In the genomic region with DNA sequence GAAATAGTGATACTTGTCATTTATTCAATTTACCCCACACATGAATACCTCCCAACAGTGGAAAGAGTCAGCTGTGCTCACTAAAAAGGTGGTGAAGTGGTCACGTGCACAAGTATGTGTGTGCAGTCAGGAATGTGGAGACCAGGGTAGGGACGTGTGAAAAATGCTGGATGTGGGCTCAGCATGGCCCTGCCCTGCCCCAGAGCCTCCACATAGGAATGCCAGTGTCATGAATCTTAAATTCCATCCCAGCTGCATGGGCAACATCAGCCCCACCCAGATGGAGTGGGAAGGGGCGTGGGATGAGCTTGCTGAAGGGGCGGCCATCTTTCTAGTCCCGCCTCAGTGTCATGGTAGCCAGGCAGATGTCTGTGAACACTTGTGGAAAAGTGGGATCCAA, we compare ENCODE assay signal across 14 cellular contexts.
DNase-seq lines count a peak whose midpoint lies in the region; ATAC-seq, FAIRE-seq and TF ChIP-seq lines count a peak whose summit lies in the region.
"Had no signal": no experiment of that assay in that cellular context is flagged by ENCODE, and none has a peak within 500 bp of the region (broad histone marks: within the 10 kb centered on the region; RNA-seq: fewer than 3 reads in every experiment).

No MANE protein-coding gene starts in this region.

- no peak for ATAC-seq in left ventricle myocardium superior
- ATAC-seq: HepG2 had no signal

- no peaks in the 10 kb centered on the region for H3K4me1 ChIP-seq in cardiac muscle cell (ENCODE audit: low read depth)
- H3K4me1 ChIP-seq: stomach had no signal

- H3K4me3 ChIP-seq in cardiac muscle cell = no peak overlapping the region
- H3K4me3 ChIP-seq: heart left ventricle, stomach had no signal

- no peaks in the 10 kb centered on the region for H3K27me3 ChIP-seq in cardiac muscle cell
- H3K27me3 ChIP-seq: heart left ventricle, stomach had no signal

- no peak for FAIRE-seq in GM19239 (lab: Jason Lieb, UNC)
- FAIRE-seq: HepG2 had no signal

- H3K9me3 ChIP-seq in cardiac muscle cell (ENCODE audit: low read depth) = no peaks in the 10 kb centered on the region
- H3K9me3 ChIP-seq: heart left ventricle, stomach had no signal

- intact Hi-C loops in left ventricle myocardium superior (cut with micrococcal nuclease) = loop anchor here (10.0 kb wide), 1 partner anchor 807 kb away; no protein-coding TSS in a partner anchor

- TF ChIP-seq CTCF in cardiac muscle cell (IDR thresholded peaks at IDR 0.05; ENCODE audit: low read depth, low read length) = no peak

- H3K27ac ChIP-seq in cardiac muscle cell = no peak overlapping the region
- H3K27ac ChIP-seq: heart left ventricle, stomach had no signal

- peak; percentile 4 to 44 for DNase-seq in cardiac muscle cell (ENCODE audit: low read depth in 1 of 2, low spot score in 1 of 2)
- no peak for DNase-seq in left ventricle myocardium superior
- DNase-seq in astrocyte of the hippocampus (ENCODE audit: low read depth, low spot score) = peak; percentile 93
- DNase-seq in kidney glomerular epithelial cell (lab: John Stamatoyannopoulos, UW) = peak; percentile 94
- no peak for DNase-seq in MV-4-11 (lab: John Stamatoyannopoulos, UW)
- DNase-seq in AML-193 (lab: John Stamatoyannopoulos, UW) = no peak
- no peak for DNase-seq in iPS-NIHi11 (ENCODE audit: low spot score)
- DNase-seq in GM19239 (ENCODE audit: insufficient read length, low spot score) = no peak
- DNase-seq: 8988T; heart left ventricle; NCI-H2107; stimulated activated CD4-positive, alpha-beta T cell treated with anti-CD3 and anti-CD28 coated beads, Interleukin-1b, Interleukin-23, amount 100 ng/mL, for 48 hours; stomach had no signal

- H3K36me3 ChIP-seq in cardiac muscle cell = no peaks in the 10 kb centered on the region
- H3K36me3 ChIP-seq: heart left ventricle, stomach had no signal

Comparison
In these comparisons a context has a peak if more than half of its experiments do, and no peak if none do; other contexts are left out.
1. DNase-seq: peak in cardiac muscle cell (2 of 2), astrocyte of the hippocampus (single experiment) and kidney glomerular epithelial cell (single experiment); none in left ventricle myocardium superior (single experiment), MV-4-11 (single experiment), AML-193 (0 of 2), iPS-NIHi11 (single experiment) and GM19239 (single experiment).